Comparison of ENCODE assay signal across 16 cellular contexts in the genomic region with DNA sequence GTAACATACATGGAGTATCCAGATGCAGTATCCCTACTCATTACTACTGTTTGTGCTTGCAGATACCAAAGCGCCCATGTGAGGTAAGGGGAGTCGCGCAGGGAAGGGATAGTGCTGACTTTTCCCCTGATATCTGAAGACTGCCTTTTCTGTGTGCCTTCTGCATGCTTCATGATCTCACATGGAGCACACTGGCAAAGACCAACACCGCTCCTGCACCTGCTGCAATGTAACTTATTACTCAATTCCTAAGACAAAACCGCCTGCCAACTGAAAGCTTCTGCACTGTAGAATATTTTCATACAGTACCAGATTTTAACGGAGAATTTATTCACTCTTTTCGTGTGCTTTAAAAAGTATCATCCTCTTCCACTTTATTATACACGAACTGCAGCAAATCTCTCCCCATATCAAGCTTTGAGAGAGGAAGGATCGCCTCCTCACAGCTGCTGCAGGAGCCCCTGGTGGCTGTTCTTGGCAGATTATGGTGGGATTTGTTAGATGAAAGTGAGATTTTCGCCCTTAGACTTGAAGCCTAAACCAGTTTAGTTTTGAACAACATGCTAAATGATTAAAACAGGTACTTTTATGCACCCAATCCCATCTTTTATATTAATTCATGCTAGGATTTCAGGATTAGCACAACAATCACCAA.
DNase-seq lines count a peak whose midpoint lies in the region; TF ChIP-seq lines count a peak whose summit lies in the region.
"Had no signal": no experiment of that assay in that cellular context is flagged by ENCODE, and none has a peak within 500 bp of the region (broad histone marks: within the 10 kb centered on the region; RNA-seq: fewer than 3 reads in every experiment).

No MANE protein-coding gene starts in this region.

- intact Hi-C loops in A673 (cut with micrococcal nuclease; ENCODE audit: unreplicated experiment) (no loop called here), uterus (cut with DNase I; ENCODE audit: low total_unique reads) (no loop called here)
- intact Hi-C loops in activated T-helper 1 cell treated with anti-CD3 and anti-CD28 coated beads, Interleukin-12 subunit alpha, Interleukin-12 subunit beta, Interleukin-2, Interleukin-4 antibody, amounts not matched to agents 30 ng/mL and 10 ng/mL and 1 ng/mL, durations not matched to agents 14 hours and 24 hours and 36 hours (cut with micrococcal nuclease), result no loop called here

- no peak for TF ChIP-seq POLR2A in uterus (IDR thresholded peaks at IDR 0.05)

- H3K4me1 ChIP-seq in A673 (ENCODE audit: insufficient read depth, low read length, poor library complexity, severe bottlenecking), result peaks cover 70% of the 10 kb centered on the region
- H3K4me1 ChIP-seq in uterus, result peaks cover 0 to under 1% of the 10 kb centered on the region in 2 donors
- H3K4me1 ChIP-seq: prostate gland had no signal

- POLR2A ChIA-PET in A673 (lab: Charles Lee; ENCODE audit: low non-redundant PET), result no interaction called here

- no TSS peak for BruUV-seq in A673 (replicated peaks; lab: Mats Ljungman, UMichigan)

- H3K9me3 Mint-ChIP-seq in activated T-helper 1 cell treated with anti-CD3 and anti-CD28 coated beads, Interleukin-12 subunit alpha, Interleukin-12 subunit beta, Interleukin-2, Interleukin-4 antibody, amounts not matched to agents 30 ng/mL and 10 ng/mL and 1 ng/mL, durations not matched to agents 14 hours and 24 hours and 36 hours, result peaks cover 15% of the 10 kb centered on the region
- H3K9me3 Mint-ChIP-seq: activated B cell treated with CpG ODN at 0.5 μM for 24 hours had no signal

- H3K36me3 Mint-ChIP-seq in activated T-helper 1 cell treated with anti-CD3 and anti-CD28 coated beads, Interleukin-12 subunit alpha, Interleukin-12 subunit beta, Interleukin-2, Interleukin-4 antibody, amounts not matched to agents 30 ng/mL and 10 ng/mL and 1 ng/mL, durations not matched to agents 14 hours and 24 hours and 36 hours (ENCODE audit: low read depth), result peaks cover 22% of the 10 kb centered on the region

- CTCF ChIA-PET in A673 (lab: Charles Lee), result no interaction called here

- peak overlapping the region; percentile 83 for H3K27ac Mint-ChIP-seq in activated T-helper 1 cell treated with anti-CD3 and anti-CD28 coated beads, Interleukin-12 subunit alpha, Interleukin-12 subunit beta, Interleukin-2, Interleukin-4 antibody, amounts not matched to agents 30 ng/mL and 10 ng/mL and 1 ng/mL, durations not matched to agents 14 hours and 24 hours and 36 hours
- H3K27ac Mint-ChIP-seq: activated B cell treated with CpG ODN at 0.5 μM for 24 hours had no signal

- TF ChIP-seq CTCF in A673 (conservative IDR thresholded peaks at IDR 0.05; ENCODE audit: low read depth, low read length) (peak; percentile 60), GM12872 (IDR thresholded peaks at IDR 0.05; ENCODE audit: insufficient read depth, low read depth, low read length) (0 out of 3 replicates have a peak, but pooled peaks have one; percentile 17), fibroblast of villous mesenchyme (IDR thresholded peaks at IDR 0.05; ENCODE audit: insufficient read depth, low read depth, low read length) (peak; percentile 24), uterus (IDR thresholded peaks at IDR 0.05) (no peak), GM13977 (IDR thresholded peaks at IDR 0.05; ENCODE audit: extremely low read depth, insufficient read depth, missing control alignments) (no peak)

- no peaks in the 10 kb centered on the region for H3K9me3 ChIP-seq in A673 (ENCODE audit: low read depth, low read length, poor library complexity, severe bottlenecking)
- H3K9me3 ChIP-seq in uterus, result no peaks in the 10 kb centered on the region
- H3K9me3 ChIP-seq: adrenal gland, gastrocnemius medialis, prostate gland had no signal

- DNase-seq in A673 (ENCODE audit: low spot score) (peak; percentile 61), fibroblast of villous mesenchyme (ENCODE audit: low read depth) (no peak), T-helper 1 cell (no peak), uterus (no peak), GM13977 (ENCODE audit: low spot score) (no peak), RPMI8226 (no peak)
- no peak for DNase-seq in activated T-helper 1 cell treated with anti-CD3 and anti-CD28 coated beads, Interleukin-12 subunit alpha, Interleukin-12 subunit beta, Interleukin-2, Interleukin-4 antibody, amounts not matched to agents 30 ng/mL and 10 ng/mL and 1 ng/mL, durations not matched to agents 14 hours and 24 hours and 36 hours (ENCODE audit: low spot score)
- DNase-seq: activated B cell treated with CpG ODN at 0.5 μM for 24 hours, adrenal gland, dorsolateral prefrontal cortex, islet precursor cell had no signal

- H3K27ac ChIP-seq in A673 (ENCODE audit: low read depth, low read length, poor library complexity, severe bottlenecking) (peak overlapping the region; percentile 55), uterus (no peak overlapping the region)
- H3K27ac ChIP-seq: adrenal gland; BLaER1 treated with 17β-estradiol and CSF1 and Interleukin-3, amounts not matched to agents 10 nM and 100 nM; gastrocnemius medialis; prostate gland; SK-N-MC had no signal

- peak overlapping the region; percentile 20 for H3K4me3 Mint-ChIP-seq in activated T-helper 1 cell treated with anti-CD3 and anti-CD28 coated beads, Interleukin-12 subunit alpha, Interleukin-12 subunit beta, Interleukin-2, Interleukin-4 antibody, amounts not matched to agents 30 ng/mL and 10 ng/mL and 1 ng/mL, durations not matched to agents 14 hours and 24 hours and 36 hours
- H3K4me3 Mint-ChIP-seq: activated B cell treated with CpG ODN at 0.5 μM for 24 hours had no signal

- H3K4me1 Mint-ChIP-seq in activated T-helper 1 cell treated with anti-CD3 and anti-CD28 coated beads, Interleukin-12 subunit alpha, Interleukin-12 subunit beta, Interleukin-2, Interleukin-4 antibody, amounts not matched to agents 30 ng/mL and 10 ng/mL and 1 ng/mL, durations not matched to agents 14 hours and 24 hours and 36 hours (ENCODE audit: low read depth), result peaks cover 77% of the 10 kb centered on the region
- H3K4me1 Mint-ChIP-seq: activated B cell treated with CpG ODN at 0.5 μM for 24 hours had no signal

- in situ Hi-C loops in GM13977 (cut with MboI; ENCODE audit: low pct_unique_long_range_greater_than_20kb, low sequenced_read_pairs, unreplicated experiment), result no loop called here

- H3K27me3 ChIP-seq in A673 (replicated peaks; ENCODE audit: insufficient read depth, low read depth, low read length, poor library complexity) (no peaks in the 10 kb centered on the region), uterus (no peaks in the 10 kb centered on the region)
- H3K27me3 ChIP-seq: adrenal gland; BLaER1 treated with 17β-estradiol and CSF1 and Interleukin-3, amounts not matched to agents 10 nM and 100 nM; dorsolateral prefrontal cortex; gastrocnemius medialis had no signal

- H3K4me3 ChIP-seq in A673 (ENCODE audit: low read depth, low read length, poor library complexity, severe bottlenecking), result no peak overlapping the region
- H3K4me3 ChIP-seq in fibroblast of villous mesenchyme (ENCODE audit: low read depth, low read length), result no peak overlapping the region
- no peak overlapping the region for H3K4me3 ChIP-seq in uterus
- H3K4me3 ChIP-seq: adrenal gland; BLaER1 treated with 17β-estradiol and CSF1 and Interleukin-3, amounts not matched to agents 10 nM and 100 nM; dorsolateral prefrontal cortex; gastrocnemius medialis; prostate gland; SK-N-MC had no signal

- no peaks in the 10 kb centered on the region for H3K27me3 Mint-ChIP-seq in activated T-helper 1 cell treated with anti-CD3 and anti-CD28 coated beads, Interleukin-12 subunit alpha, Interleukin-12 subunit beta, Interleukin-2, Interleukin-4 antibody, amounts not matched to agents 30 ng/mL and 10 ng/mL and 1 ng/mL, durations not matched to agents 14 hours and 24 hours and 36 hours (ENCODE audit: insufficient read depth)

- H3K36me3 ChIP-seq in A673 (ENCODE audit: insufficient read depth, low read length, poor library complexity, severe bottlenecking), result no peaks in the 10 kb centered on the region
- no peaks in the 10 kb centered on the region for H3K36me3 ChIP-seq in uterus
- H3K36me3 ChIP-seq: adrenal gland; BLaER1 treated with 17β-estradiol and CSF1 and Interleukin-3, amounts not matched to agents 10 nM and 100 nM; gastrocnemius medialis; prostate gland had no signal

Comparison
In these comparisons a context has a peak if more than half of its experiments do, and no peak if none do; other contexts are left out.
1. CTCF ChIP-seq: peak in A673 (single experiment), GM12872 (single experiment) and fibroblast of villous mesenchyme (single experiment); none in uterus (0 of 4) and GM13977 (single experiment).